ENCODE assay signal across 30 cellular contexts in genomic region chr17:73689596-73690275, GRCh38.
"Had no signal": no experiment of that assay in that cellular context is flagged by ENCODE, and none has a peak within 500 bp of the region (broad histone marks: within the 10 kb centered on the region; RNA-seq: fewer than 3 reads in every experiment).

No MANE protein-coding gene starts in this region.

- H3K27ac Mint-ChIP-seq: activated CD4-positive, alpha-beta T cell treated with anti-CD3 and anti-CD28 coated beads, Interleukin-2, amount 10 ng/mL, durations not matched to agents 7 days and 5 days; activated CD8-positive, alpha-beta memory T cell treated with anti-CD3 and anti-CD28 coated beads, Interleukin-2, amount 10 ng/mL, durations not matched to agents 7 days and 5 days; activated naive CD4-positive, alpha-beta T cell treated with anti-CD3 and anti-CD28 coated beads, Interleukin-2, amount 10 ng/mL, durations not matched to agents 7 days and 5 days; activated naive CD8-positive, alpha-beta T cell; activated naive CD8-positive, alpha-beta T cell treated with anti-CD3 and anti-CD28 coated beads, Interleukin-2, amount 50 U/mL, for 24 hours; brain; T-helper 2 cell treated with Interferon-gamma antibody and Interleukin-4, amounts not matched to agents 5 μg/mL and 100 μg/mL, for 36 hours had no signal

- H3K27me3 Mint-ChIP-seq: activated naive CD8-positive, alpha-beta T cell; activated naive CD8-positive, alpha-beta T cell treated with anti-CD3 and anti-CD28 coated beads, Interleukin-2, amount 50 U/mL, for 24 hours had no signal

- FAIRE-seq: bronchial epithelial cell, TTC549 had no signal

- H3K36me3 Mint-ChIP-seq: activated CD8-positive, alpha-beta memory T cell treated with anti-CD3 and anti-CD28 coated beads, Interleukin-2, amount 10 ng/mL, durations not matched to agents 7 days and 5 days; activated naive CD8-positive, alpha-beta T cell; brain had no signal

- ATAC-seq: activated CD8-positive, alpha-beta memory T cell treated with anti-CD3 and anti-CD28 coated beads, Interleukin-2, amount 10 ng/mL, durations not matched to agents 7 days and 5 days; activated naive CD8-positive, alpha-beta T cell treated with anti-CD3 and anti-CD28 coated beads, Interleukin-2, amount 50 U/mL, for 24 hours; Panc1 had no signal

- H3K9me3 Mint-ChIP-seq: activated CD4-positive, alpha-beta T cell treated with anti-CD3 and anti-CD28 coated beads, Interleukin-2, amount 10 ng/mL, durations not matched to agents 7 days and 5 days; activated naive CD4-positive, alpha-beta T cell treated with anti-CD3 and anti-CD28 coated beads, Interleukin-2, amount 10 ng/mL, durations not matched to agents 7 days and 5 days; T-helper 2 cell treated with Interferon-gamma antibody and Interleukin-4, amounts not matched to agents 5 μg/mL and 100 μg/mL, for 36 hours had no signal

- H3K27ac ChIP-seq: SJCRH30, SK-N-MC had no signal

- H3K36me3 ChIP-seq: MG63, SJCRH30 had no signal

- DNase-seq: activated CD4-positive, alpha-beta T cell treated with anti-CD3 and anti-CD28 coated beads, Interleukin-2, amount 10 ng/mL, durations not matched to agents 7 days and 5 days; activated CD4-positive, alpha-beta T cell treated with anti-CD3 and anti-CD28 coated beads, Interleukin-2, amount 50 U/mL, for 48 hours; activated CD8-positive, alpha-beta memory T cell treated with anti-CD3 and anti-CD28 coated beads for 24 hours; activated CD8-positive, alpha-beta memory T cell treated with anti-CD3 and anti-CD28 coated beads, Interleukin-2, amount 10 ng/mL, durations not matched to agents 7 days and 5 days; activated CD8-positive, alpha-beta memory T cell treated with anti-CD3 and anti-CD28 coated beads, Interleukin-2, amount 50 U/mL, for 48 hours; activated effector memory CD4-positive, alpha-beta T cell treated with Interleukin-2 at 50 U/mL for 16 hours; activated naive CD4-positive, alpha-beta T cell treated with anti-CD3 and anti-CD28 coated beads, Interleukin-2, amount 10 ng/mL, durations not matched to agents 7 days and 5 days; activated naive CD8-positive, alpha-beta T cell treated with anti-CD3 and anti-CD28 coated beads, Interleukin-2, amount 50 U/mL, for 24 hours; activated T-cell treated with anti-CD3 and anti-CD28 coated beads, Interleukin-2, amount 50 U/mL, for 48 hours; anterior cingulate cortex; caudate nucleus; Kasumi-1; KG1; MG63; NCI-H1048; NCI-H1105 treated with DMSO at 0.1 percent for 48 hours; NCI-H1436; NCI-H1694; NCI-H2029; NCI-H345; NCI-H524 treated with DMSO at 0.1 percent for 48 hours; SHP77; SJCRH30 had no signal

- H3K4me1 Mint-ChIP-seq: activated CD4-positive, alpha-beta T cell treated with anti-CD3 and anti-CD28 coated beads, Interleukin-2, amount 10 ng/mL, durations not matched to agents 7 days and 5 days; activated CD8-positive, alpha-beta memory T cell treated with anti-CD3 and anti-CD28 coated beads, Interleukin-2, amount 10 ng/mL, durations not matched to agents 7 days and 5 days; activated naive CD4-positive, alpha-beta T cell treated with anti-CD3 and anti-CD28 coated beads, Interleukin-2, amount 10 ng/mL, durations not matched to agents 7 days and 5 days; activated naive CD8-positive, alpha-beta T cell treated with anti-CD3 and anti-CD28 coated beads, Interleukin-2, amount 50 U/mL, for 24 hours had no signal

- H3K4me1 ChIP-seq: SJCRH30 had no signal

- H3K9me3 ChIP-seq: MG63, SJCRH30 had no signal

- H3K4me3 Mint-ChIP-seq: activated CD4-positive, alpha-beta T cell treated with anti-CD3 and anti-CD28 coated beads, Interleukin-2, amount 10 ng/mL, durations not matched to agents 7 days and 5 days; activated CD8-positive, alpha-beta memory T cell treated with anti-CD3 and anti-CD28 coated beads, Interleukin-2, amount 10 ng/mL, durations not matched to agents 7 days and 5 days; activated naive CD4-positive, alpha-beta T cell treated with anti-CD3 and anti-CD28 coated beads, Interleukin-2, amount 10 ng/mL, durations not matched to agents 7 days and 5 days; activated naive CD8-positive, alpha-beta T cell; activated naive CD8-positive, alpha-beta T cell treated with anti-CD3 and anti-CD28 coated beads, Interleukin-2, amount 50 U/mL, for 24 hours; brain; T-helper 2 cell treated with Interferon-gamma antibody and Interleukin-4, amounts not matched to agents 5 μg/mL and 100 μg/mL, for 36 hours had no signal

- H3K27me3 ChIP-seq: MG63 had no signal

- H3K4me3 ChIP-seq: MG63, SJCRH30, SK-N-MC had no signal
